19 cellular contexts compared by ENCODE assay signal in the genomic region with DNA sequence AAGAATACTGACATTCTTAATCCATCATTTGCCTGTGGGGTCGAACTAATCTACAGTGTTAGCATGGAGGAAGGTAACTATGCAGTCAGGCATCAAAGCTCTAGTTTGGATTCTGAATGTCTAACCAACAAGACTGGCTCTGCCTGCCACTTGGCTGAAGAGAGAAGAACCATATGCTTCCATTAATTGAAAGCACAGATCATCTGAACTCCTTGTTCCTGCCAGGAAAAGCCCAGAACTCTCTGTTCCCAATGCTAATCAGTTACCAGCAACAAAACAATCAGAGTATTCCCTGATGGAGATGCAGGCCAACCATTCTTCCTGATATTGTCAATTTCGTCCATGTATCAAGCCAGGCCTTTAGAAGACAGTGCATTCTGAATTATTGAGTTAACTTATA.
DNase-seq lines count a peak whose midpoint lies in the region; TF ChIP-seq lines count a peak whose summit lies in the region.
"Had no signal": no experiment of that assay in that cellular context is flagged by ENCODE, and none has a peak within 500 bp of the region (broad histone marks: within the 10 kb centered on the region; RNA-seq: fewer than 3 reads in every experiment).

No MANE protein-coding gene starts in this region.

- H3K36me3 ChIP-seq in adipocyte (ENCODE audit: control insufficient read depth, insufficient read depth, low read length, severe bottlenecking) (no peaks in the 10 kb centered on the region), esophagus squamous epithelium (no peaks in the 10 kb centered on the region), Caco-2 (ENCODE audit: control insufficient read depth, insufficient read depth, low read length) (no peaks in the 10 kb centered on the region), colonic mucosa (no peaks in the 10 kb centered on the region)
- H3K36me3 ChIP-seq: neutrophil had no signal

- H3K27me3 ChIP-seq in adipocyte (replicated peaks; ENCODE audit: control insufficient read depth, insufficient read depth, low read length) (no peaks in the 10 kb centered on the region), esophagus squamous epithelium (no peaks in the 10 kb centered on the region), Caco-2 (replicated peaks; ENCODE audit: control insufficient read depth, insufficient read depth, low read length) (no peaks in the 10 kb centered on the region; the same call in none of the 2 replicates), colonic mucosa (no peaks in the 10 kb centered on the region)
- H3K27me3 ChIP-seq: neutrophil had no signal

- no peaks in the 10 kb centered on the region for H3K36me3 Mint-ChIP-seq in Caco-2 (ENCODE audit: insufficient read depth, unreplicated experiment)

- H3K4me1 Mint-ChIP-seq in Caco-2 (ENCODE audit: low read depth, unreplicated experiment): no peaks in the 10 kb centered on the region
- H3K4me1 Mint-ChIP-seq: B cell had no signal

- POLR2A ChIA-PET in Caco-2 (lab: Charles Lee): no interaction called here

- CTCF ChIA-PET in Caco-2 (lab: Charles Lee): no interaction called here

- no peaks in the 10 kb centered on the region for H3K9me3 ChIP-seq in adipocyte (ENCODE audit: control insufficient read depth, low read length)
- H3K9me3 ChIP-seq in esophagus squamous epithelium: no peaks in the 10 kb centered on the region
- no peaks in the 10 kb centered on the region for H3K9me3 ChIP-seq in Caco-2
- no peaks in the 10 kb centered on the region for H3K9me3 ChIP-seq in colonic mucosa
- H3K9me3 ChIP-seq: mucosa of descending colon, neutrophil had no signal

- no peak for TF ChIP-seq POLR2A in esophagus squamous epithelium (IDR thresholded peaks at IDR 0.05)

- H3K9me3 Mint-ChIP-seq in Caco-2 (ENCODE audit: unreplicated experiment): no peaks in the 10 kb centered on the region

- WGBS in esophagus squamous epithelium, 2 donors: 55 to 69% methylated on average over 2 of the region's 2 CpGs

- TF ChIP-seq CTCF in esophagus squamous epithelium (IDR thresholded peaks at IDR 0.05): no peak
- no peak for TF ChIP-seq CTCF in Caco-2 (IDR thresholded peaks at IDR 0.05; ENCODE audit: insufficient read depth in 1 of 2, low read depth in 1 of 2, low read length in 1 of 2, severe bottlenecking in 1 of 2, unreplicated experiment in 1 of 2)
- TF ChIP-seq CTCF in colonic mucosa (IDR thresholded peaks at IDR 0.05): no peak

- H3K4me1 ChIP-seq in adipocyte (ENCODE audit: control insufficient read depth, insufficient read depth, low read length): peaks cover 46% of the 10 kb centered on the region
- no peaks in the 10 kb centered on the region for H3K4me1 ChIP-seq in esophagus squamous epithelium
- no peaks in the 10 kb centered on the region for H3K4me1 ChIP-seq in Caco-2
- H3K4me1 ChIP-seq in colonic mucosa: no peaks in the 10 kb centered on the region

- intact Hi-C loops in esophagus squamous epithelium (cut with DNase I) (no loop called here), Caco-2 (cut with micrococcal nuclease; ENCODE audit: unreplicated experiment) (no loop called here), colonic mucosa (cut with DNase I) (no loop called here)

- no TSS peak for BruUV-seq in Caco-2 (replicated peaks; lab: Mats Ljungman, UMichigan)

- DNase-seq in adipocyte (ENCODE audit: low read depth) (peak; percentile 19), esophagus squamous epithelium (lab: John Stamatoyannopoulos, UW) (no peak), hippocampal formation (lab: John Stamatoyannopoulos, UW) (peak; percentile 17 to 80), MV-4-11 (lab: John Stamatoyannopoulos, UW) (no peak), Caco-2 (no peak), colonic mucosa (no peak), NCI-H2227 treated with DMSO at 0.1 percent for 48 hours (lab: John Stamatoyannopoulos, UW) (no peak)
- DNase-seq: activated effector memory CD4-positive, alpha-beta T cell treated with Interleukin-2 at 50 U/mL for 16 hours; effector CD8-positive, alpha-beta T cell; KBM-7; mucosa of descending colon; NCI-H1105 treated with DMSO at 0.1 percent for 48 hours; NCI-H226; NK-92 treated with Interleukin-12 subunit alpha and Interleukin-12 subunit beta, amount 100 ng/mL, for 24 hours; stimulated activated naive CD4-positive, alpha-beta T cell had no signal

- peak overlapping the region; percentile 77 for H3K9ac ChIP-seq in adipocyte (ENCODE audit: low read length)
- H3K9ac ChIP-seq in colonic mucosa (ENCODE audit: low read depth in 2 of 2, low read length in 2 of 2): no peak overlapping the region

- no peak overlapping the region for H3K4me3 Mint-ChIP-seq in Caco-2 (ENCODE audit: unreplicated experiment)
- H3K4me3 Mint-ChIP-seq: B cell had no signal

- H3K27ac ChIP-seq in esophagus squamous epithelium (peak overlapping the region in 3 of 4 donors; percentile 17 to 87 (median 79)), temporal lobe (ENCODE audit: low read depth, low read length) (peak overlapping the region; percentile 98), colonic mucosa (no peak overlapping the region)
- H3K27ac ChIP-seq: neutrophil, RWPE1 had no signal

- H3K27me3 Mint-ChIP-seq in Caco-2 (ENCODE audit: insufficient read depth, unreplicated experiment): peaks cover 21% of the 10 kb centered on the region

- no peak overlapping the region for H3K27ac Mint-ChIP-seq in Caco-2 (ENCODE audit: unreplicated experiment)
- H3K27ac Mint-ChIP-seq: B cell had no signal

- peak overlapping the region; percentile 56 for H3K4me3 ChIP-seq in adipocyte (ENCODE audit: low read length)
- H3K4me3 ChIP-seq in esophagus squamous epithelium: no peak overlapping the region
- H3K4me3 ChIP-seq in Caco-2 (ENCODE audit: low read depth, low read length): no peak overlapping the region
- H3K4me3 ChIP-seq in colonic mucosa: no peak overlapping the region
- H3K4me3 ChIP-seq: mucosa of descending colon had no signal

Comparison
In these comparisons a context has a peak if more than half of its experiments do, and no peak if none do; other contexts are left out.
1. DNase-seq: peak in adipocyte (single experiment) and hippocampal formation (2 of 2); none in esophagus squamous epithelium (single experiment), MV-4-11 (single experiment), Caco-2 (0 of 2), colonic mucosa (single experiment) and NCI-H2227 treated with DMSO at 0.1 percent for 48 hours (single experiment).